ENCODE assay signal across 8 cellular contexts in genomic region chr1:150507912-150508864, GRCh38. TPM values are rescaled to one million over a fixed set of nuclear protein-coding genes. Genes with fewer than 3 reads are reported as not detected.
DNase-seq lines count a peak whose midpoint lies in the region; ATAC-seq, FAIRE-seq and TF ChIP-seq lines count a peak whose summit lies in the region.

TSS of gene ECM1 (plus strand) at chr1:150508109. CDS start at chr1:150508210, 101 bp downstream.

- H3K27ac ChIP-seq in liver (ENCODE audit: low read depth in 1 of 2, low read length in 2 of 2) (peak within 1 kb of the TSS; percentile 47 to 66), HepG2 (ENCODE audit: extremely low read length, insufficient read depth, low read length) (no peak within 1 kb of the TSS), subcutaneous abdominal adipose tissue (ENCODE audit: low read depth, low read length) (peak within 1 kb of the TSS; percentile 46), OCI-LY7 (ENCODE audit: low read depth, low read length, poor library complexity, severe bottlenecking) (no peak within 1 kb of the TSS)

- no peaks in the 10 kb centered on the region for H3K9me2 ChIP-seq in OCI-LY7 (ENCODE audit: insufficient read depth, low read length)

- CTCF ChIA-PET in HepG2 (lab: Yijun Ruan, JAX; ENCODE audit: low intra/inter-chr PET ratio, low total read pairs) (no interaction called here), OCI-LY7 (lab: Charles Lee; ENCODE audit: unreplicated experiment) (no interaction called here)

- H3K27me3 ChIP-seq in liver (ENCODE audit: control insufficient read depth in 4 of 4, insufficient read depth in 4 of 4, low read length in 3 of 4) (no peaks in the 10 kb centered on the region), HepG2 (ENCODE audit: control insufficient read depth in 1 of 2, insufficient read depth in 2 of 2, low read length in 2 of 2) (no peaks in the 10 kb centered on the region), subcutaneous abdominal adipose tissue (ENCODE audit: control insufficient read depth in 5 of 5, insufficient read depth in 4 of 5, low read length in 5 of 5) (no peaks in the 10 kb centered on the region)

- 75% methylated on average over 7 of the region's 7 CpGs for WGBS in liver
- 98% methylated on average over 7 of the region's 7 CpGs for WGBS in HepG2 (ENCODE audit: low lambda C conversion rate)

- POLR2A ChIA-PET in HepG2 (lab: Yijun Ruan, JAX), result interaction anchor here (0.7 to 0.8 kb wide), 2 partner anchors 21 to 24 kb away, joined by 3 to 4 read pairs; partner anchors contain the start of gene TARS2
- POLR2A ChIA-PET in OCI-LY7 (lab: Charles Lee), result interaction anchor here (0.6 kb wide), 2 partner anchors 83 to 734 kb away, joined by 3 read pairs; no protein-coding TSS in a partner anchor

- H3K9me3 ChIP-seq in liver (ENCODE audit: control insufficient read depth in 4 of 4, low read length in 3 of 4), result no peaks in the 10 kb centered on the region
- H3K9me3 ChIP-seq in HepG2 (ENCODE audit: low read length), result no peaks in the 10 kb centered on the region
- no peaks in the 10 kb centered on the region for H3K9me3 ChIP-seq in subcutaneous abdominal adipose tissue (ENCODE audit: control insufficient read depth in 5 of 5, low read length in 5 of 5)
- no peaks in the 10 kb centered on the region for H3K9me3 ChIP-seq in OCI-LY7 (ENCODE audit: low read length)

- FAIRE-seq in HepG2 (lab: Jason Lieb, UNC), result no peak

- no peak for DNase-seq in HepG2 (ENCODE audit: low spot score)
- DNase-seq in amniotic stem cell (lab: John Stamatoyannopoulos, UW), result peak; percentile 81
- DNase-seq in iPS-NIHi7 (ENCODE audit: extremely low spot score), result peak; percentile 55
- DNase-seq in OCI-LY7 (ENCODE audit: low spot score), result no peak

- ATAC-seq in HepG2 (no peak; the same call in 2 of the 3 replicates), HG03108 (IDR thresholded peaks at IDR 0.05; ENCODE audit: unreplicated experiment) (no peak), GM18858 (IDR thresholded peaks at IDR 0.05; ENCODE audit: unreplicated experiment) (no peak)

- H3K4me2 ChIP-seq in HepG2 (ENCODE audit: low read depth, low read length), result no peak within 1 kb of the TSS
- no peak within 1 kb of the TSS for H3K4me2 ChIP-seq in OCI-LY7 (ENCODE audit: low read length)

- TF ChIP-seq POLR2A in HepG2 (IDR thresholded peaks at IDR 0.05; ENCODE audit: insufficient read depth in 1 of 2, low read depth in 2 of 2, low read length in 2 of 2), result no peak

- BruUV-seq in HepG2 (replicated peaks; lab: Mats Ljungman, UMichigan) (no TSS peak), OCI-LY7 (replicated peaks; lab: Mats Ljungman, UMichigan) (no TSS peak)

- TF ChIP-seq CTCF in liver (IDR thresholded peaks at IDR 0.05; ENCODE audit: low read depth, low read length, missing input control) (no peak), HepG2 (CRISPR knock-in tag; IDR thresholded peaks at IDR 0.05) (no peak), OCI-LY7 (conservative IDR thresholded peaks at IDR 0.05; ENCODE audit: low read length) (no peak)

- in situ Hi-C loops in HepG2 (cut with HindIII; ENCODE audit: extremely low pct_ligation_motif_present, low pct_unique_long_range_greater_than_20kb), result no loop called here

- TF ChIP-seq EP300 in HepG2 (IDR thresholded peaks at IDR 0.05; ENCODE audit: low read depth in 2 of 2, low read length in 2 of 2), result no peak
- no peak for TF ChIP-seq EP300 in HepG2 (CRISPR knock-in tag; IDR thresholded peaks at IDR 0.05; ENCODE audit: borderline replicate concordance)

- intact Hi-C loops in HepG2 (cut with micrococcal nuclease; ENCODE audit: unreplicated experiment), result no loop called here
- intact Hi-C loops in OCI-LY7 (cut with micrococcal nuclease; ENCODE audit: unreplicated experiment), result no loop called here

- H4K20me1 ChIP-seq in HepG2 (ENCODE audit: insufficient read depth, low read length) (no peaks in the 10 kb centered on the region), OCI-LY7 (ENCODE audit: insufficient read depth, low read length) (no peaks in the 10 kb centered on the region)

- H3K79me2 ChIP-seq in HepG2 (ENCODE audit: insufficient read depth, low read length) (no peaks in the 10 kb centered on the region), OCI-LY7 (ENCODE audit: insufficient read depth, low read depth, low read length) (no peaks in the 10 kb centered on the region)

- H3K36me3 ChIP-seq in liver (ENCODE audit: control insufficient read depth in 4 of 4, insufficient read depth in 3 of 4, low read depth in 1 of 4, low read length in 3 of 4), result peaks cover 3 to 33% (median 27%) of the 10 kb centered on the region in 4 donors
- peaks cover 18 to 36% of the 10 kb centered on the region in 2 experiments; a peak in 4 of 5 replicates for H3K36me3 ChIP-seq in HepG2 (replicated peaks in 1 of 2; ENCODE audit: control insufficient read depth in 1 of 2, insufficient read depth in 2 of 2, low read length in 2 of 2)
- peaks cover 7 to 56% (median 50%) of the 10 kb centered on the region in 5 donors for H3K36me3 ChIP-seq in subcutaneous abdominal adipose tissue (ENCODE audit: control insufficient read depth in 5 of 5, insufficient read depth in 5 of 5, low read length in 5 of 5)
- peaks cover 39% of the 10 kb centered on the region; the same call in 1 of the 2 replicates for H3K36me3 ChIP-seq in OCI-LY7 (ENCODE audit: insufficient read depth, low read length)

- H3K4me3 ChIP-seq in liver (ENCODE audit: low read depth in 1 of 3, low read length in 3 of 3), result no peak within 1 kb of the TSS
- H3K4me3 ChIP-seq in HepG2 (replicated peaks in 1 of 3; ENCODE audit: insufficient read depth in 1 of 3, low read depth in 2 of 3, low read length in 3 of 3), result no peak within 1 kb of the TSS
- peak within 1 kb of the TSS; percentile 48 to 67 (median 61) for H3K4me3 ChIP-seq in subcutaneous abdominal adipose tissue (ENCODE audit: low read depth in 1 of 5, low read length in 5 of 5)
- no peak within 1 kb of the TSS for H3K4me3 ChIP-seq in OCI-LY7 (ENCODE audit: low read depth, low read length, poor library complexity, severe bottlenecking)

- TF ChIP-seq RAD21 in liver (IDR thresholded peaks at IDR 0.05) (no peak), HepG2 (CRISPR knock-in tag; IDR thresholded peaks at IDR 0.05) (no peak)

- H3K4me1 ChIP-seq in liver (ENCODE audit: control insufficient read depth in 4 of 4, insufficient read depth in 4 of 4, low read length in 3 of 4), result peaks cover 0 to 3% (median 0%) of the 10 kb centered on the region in 4 donors
- H3K4me1 ChIP-seq in HepG2 (ENCODE audit: insufficient read depth, low read length), result peaks cover 9% of the 10 kb centered on the region; the same call in 1 of the 2 replicates
- H3K4me1 ChIP-seq in subcutaneous abdominal adipose tissue (ENCODE audit: control insufficient read depth in 5 of 5, insufficient read depth in 5 of 5, low read length in 5 of 5), result peaks cover 0 to 20% (median 19%) of the 10 kb centered on the region in 5 donors
- H3K4me1 ChIP-seq in OCI-LY7 (ENCODE audit: insufficient read depth, low read length, poor library complexity, severe bottlenecking), result peaks cover 9% of the 10 kb centered on the region

- H3K9ac ChIP-seq in liver (ENCODE audit: low read depth in 1 of 2, low read length in 2 of 2), result no peak within 1 kb of the TSS
- no peak within 1 kb of the TSS for H3K9ac ChIP-seq in HepG2 (ENCODE audit: insufficient read depth, low read depth, low read length)
- H3K9ac ChIP-seq in subcutaneous abdominal adipose tissue (ENCODE audit: low read length in 5 of 5), result peak within 1 kb of the TSS; percentile 14 to 87 (median 50)

- H2AFZ ChIP-seq in HepG2 (ENCODE audit: low read length) (no peak within 1 kb of the TSS), OCI-LY7 (ENCODE audit: low read length) (no peak within 1 kb of the TSS)

TF ChIP-seq in liver, 16 proteins besides CTCF, POLR2A, EP300 and RAD21:
- TF ChIP-seq JUND (IDR thresholded peaks at IDR 0.05), result peak; percentile 55 to 57
- TF ChIP-seq EGR1 (IDR thresholded peaks at IDR 0.05; ENCODE audit: low read depth in 2 of 2), result no peak
- no peak for TF ChIP-seq HNF4G (IDR thresholded peaks at IDR 0.05)
- TF ChIP-seq TAF1 (conservative IDR thresholded peaks at IDR 0.05), result no peak

TF ChIP-seq in HepG2, 621 proteins besides CTCF, POLR2A, EP300 and RAD21 (continues in another document):
- TF ChIP-seq ZNF556 (CRISPR knock-in tag; IDR thresholded peaks at IDR 0.05; ENCODE audit: borderline replicate concordance), result no peak

RNA-seq across cellular contexts. Expression of gene ECM1, which starts in this region (rescaled TPM):
- 1 to 10 TPM; 5.1 to 8.1 TPM for total RNA-seq in liver
- polyA plus RNA-seq in liver, result 10 to 100 TPM; 17.0 to 22.5 TPM
- 0.13 and 0.42 TPM in 2 replicates for total RNA-seq in HepG2 (2016; rRNA removed; fragmentation: Illumina TruSeq; extraction: Trizol)
- total RNA-seq in HepG2 (2016; cell fraction: cytosol; rRNA removed; fragmentation: Illumina TruSeq; extraction: Trizol; ENCODE audit: low read depth), result 0.20 and 0.26 TPM in 2 replicates
- 0.32 TPM in 1 of 2 replicates, not detected in the other for total RNA-seq in HepG2 (2016; cell fraction: insoluble cytoplasmic fraction; rRNA removed; fragmentation: Illumina TruSeq; extraction: Trizol)
- 0.19 and 0.31 TPM in 2 replicates for total RNA-seq in HepG2 (2016; cell fraction: membrane; rRNA removed; fragmentation: Illumina TruSeq; extraction: Trizol)
- total RNA-seq in HepG2 (2016; cell fraction: nucleus; rRNA removed; fragmentation: Illumina TruSeq; extraction: Trizol), result 0.53 and 0.84 TPM in 2 replicates
- 1.0 and 1.4 TPM in 2 replicates for polyA plus RNA-seq in HepG2 (2011; rRNA removed)
- 0.47 and 0.51 TPM in 2 replicates for polyA plus RNA-seq in HepG2 (2011; cell fraction: cytosol; rRNA removed)
- 4.9 and 5.0 TPM in 2 replicates for polyA plus RNA-seq in HepG2 (2011; cell fraction: nucleus; rRNA removed)
- polyA plus RNA-seq in HepG2 (2012), result 0.64 and 1.1 TPM in 2 replicates
- polyA plus RNA-seq in HepG2 (2016; cell fraction: cytosol; fragmentation: Illumina TruSeq; extraction: Trizol; ENCODE audit: low read depth), result 0.29 and 0.53 TPM in 2 replicates
- polyA plus RNA-seq in HepG2 (2016; cell fraction: insoluble cytoplasmic fraction; fragmentation: Illumina TruSeq; extraction: Trizol; ENCODE audit: low read depth), result 0.15 TPM in 1 of 2 replicates, not detected in the other
- polyA plus RNA-seq in HepG2 (2016; cell fraction: membrane; fragmentation: Illumina TruSeq; extraction: Trizol; ENCODE audit: low read depth), result 0.24 and 0.42 TPM in 2 replicates
- polyA plus RNA-seq in HepG2 (2016; cell fraction: nucleus; fragmentation: Illumina TruSeq; extraction: Trizol; ENCODE audit: insufficient read depth, low read depth), result 3.5 TPM in 2 replicates
- polyA minus RNA-seq in HepG2 (2011; rRNA and poly(A)+ RNA removed; ENCODE audit: low replicate concordance), result 0.20 and 8.4 TPM in 2 replicates
- polyA minus RNA-seq in HepG2 (2011; cell fraction: cytosol; rRNA and poly(A)+ RNA removed), result 0.69 TPM in 1 of 2 replicates, not detected in the other
- polyA minus RNA-seq in HepG2 (2011; cell fraction: nucleus; rRNA and poly(A)+ RNA removed), result 0.90 and 0.99 TPM in 2 replicates
- total RNA-seq in OCI-LY7 (2014; rRNA removed; shearing (Covaris generic)), result 0.70 and 2.0 TPM in 2 replicates
- 2.7 and 3.8 TPM in 2 replicates for total RNA-seq in OCI-LY7 (2022)

Comparison
In these comparisons a context has a peak if more than half of its experiments do, and no peak if none do; other contexts are left out.
1. H3K27ac ChIP-seq: peak in liver (2 of 2) and subcutaneous abdominal adipose tissue (single experiment); none in HepG2 (single experiment) and OCI-LY7 (single experiment).
2. H3K4me3 ChIP-seq: peak in subcutaneous abdominal adipose tissue (5 of 5); none in liver (0 of 3), HepG2 (0 of 3) and OCI-LY7 (single experiment).
3. H3K9ac ChIP-seq: peak in subcutaneous abdominal adipose tissue (5 of 5); none in liver (0 of 2) and HepG2 (single experiment).
4. DNase-seq: peak in amniotic stem cell (single experiment) and iPS-NIHi7 (single experiment); none in HepG2 (single experiment) and OCI-LY7 (single experiment).